In genomic region chr3:186844908-186845307, GRCh38 we compare ENCODE assay signal across 17 cellular contexts. TPM values are rescaled to one million over a fixed set of nuclear protein-coding genes. Genes with fewer than 3 reads are reported as not detected.
DNase-seq lines count a peak whose midpoint lies in the region; TF ChIP-seq lines count a peak whose summit lies in the region.
"Had no signal": no experiment of that assay in that cellular context is flagged by ENCODE, and none has a peak within 500 bp of the region (broad histone marks: within the 10 kb centered on the region; RNA-seq: fewer than 3 reads in every experiment).

No MANE protein-coding gene starts in this region.

- H3K36me3 Mint-ChIP-seq in activated naive CD4-positive, alpha-beta T cell treated with anti-CD3 and anti-CD28 coated beads, Interleukin-2, amount 50 U/mL, for 24 hours, result no peaks in the 10 kb centered on the region
- H3K36me3 Mint-ChIP-seq in dendritic cell treated with granulocyte-macrophage colony-stimulating factor and Interleukin-4, amounts not matched to agents 40 ng/mL and 50 ng/mL, for 4 days (ENCODE audit: low read depth), result no peaks in the 10 kb centered on the region
- no peaks in the 10 kb centered on the region for H3K36me3 Mint-ChIP-seq in neural progenitor cell

- H3K9ac ChIP-seq in neural progenitor cell (no peak overlapping the region), subcutaneous abdominal adipose tissue (ENCODE audit: low read length in 5 of 5) (peak overlapping the region in 3 of 5 donors; percentile 58 to 79 (median 76))

- H3K9me3 ChIP-seq in neural progenitor cell (ENCODE audit: low read depth), result no peaks in the 10 kb centered on the region
- no peaks in the 10 kb centered on the region for H3K9me3 ChIP-seq in subcutaneous abdominal adipose tissue (ENCODE audit: control insufficient read depth in 5 of 5, low read length in 5 of 5)

- no peak overlapping the region for H2AFZ ChIP-seq in neural progenitor cell (replicated peaks)

- peak overlapping the region; percentile 0 for H3K27ac Mint-ChIP-seq in activated naive CD4-positive, alpha-beta T cell treated with anti-CD3 and anti-CD28 coated beads, Interleukin-2, amount 50 U/mL, for 24 hours
- H3K27ac Mint-ChIP-seq in dendritic cell treated with granulocyte-macrophage colony-stimulating factor and Interleukin-4, amounts not matched to agents 40 ng/mL and 50 ng/mL, for 4 days, result peak overlapping the region; percentile 2
- H3K27ac Mint-ChIP-seq in neural progenitor cell, result peak overlapping the region; percentile 34
- H3K27ac Mint-ChIP-seq: B cell; CD4-positive, alpha-beta T cell had no signal

- H3K27me3 ChIP-seq in neural progenitor cell (no peaks in the 10 kb centered on the region), subcutaneous abdominal adipose tissue (ENCODE audit: control insufficient read depth in 5 of 5, insufficient read depth in 4 of 5, low read length in 5 of 5) (peaks cover 0 to 2% (median 0%) of the 10 kb centered on the region in 5 donors), dorsolateral prefrontal cortex (peaks cover 0 to 8% (median 0%) of the 10 kb centered on the region in 45 donors)

- H3K4me3 Mint-ChIP-seq in activated naive CD4-positive, alpha-beta T cell treated with anti-CD3 and anti-CD28 coated beads, Interleukin-2, amount 50 U/mL, for 24 hours, result no peak overlapping the region
- no peak overlapping the region for H3K4me3 Mint-ChIP-seq in dendritic cell treated with granulocyte-macrophage colony-stimulating factor and Interleukin-4, amounts not matched to agents 40 ng/mL and 50 ng/mL, for 4 days
- peak overlapping the region; percentile 4 for H3K4me3 Mint-ChIP-seq in neural progenitor cell
- H3K4me3 Mint-ChIP-seq: B cell; CD4-positive, alpha-beta T cell had no signal

- H3K4me1 Mint-ChIP-seq in activated naive CD4-positive, alpha-beta T cell treated with anti-CD3 and anti-CD28 coated beads, Interleukin-2, amount 50 U/mL, for 24 hours, result peaks cover 8% of the 10 kb centered on the region
- H3K4me1 Mint-ChIP-seq in dendritic cell treated with granulocyte-macrophage colony-stimulating factor and Interleukin-4, amounts not matched to agents 40 ng/mL and 50 ng/mL, for 4 days (ENCODE audit: low read depth), result peaks cover 51% of the 10 kb centered on the region
- no peaks in the 10 kb centered on the region for H3K4me1 Mint-ChIP-seq in neural progenitor cell

- no peaks in the 10 kb centered on the region for H4K20me1 ChIP-seq in neural progenitor cell (ENCODE audit: low read depth)

- no peak for DNase-seq in activated naive CD4-positive, alpha-beta T cell (lab: John Stamatoyannopoulos, UW)
- DNase-seq in neural progenitor cell (ENCODE audit: low spot score) (no peak), NCI-H2227 (lab: John Stamatoyannopoulos, UW; ENCODE audit: unreplicated experiment) (no peak), dorsolateral prefrontal cortex (no peak)
- no peak for DNase-seq in activated CD8-positive, alpha-beta memory T cell treated with anti-CD3 and anti-CD28 coated beads for 24 hours
- DNase-seq: C1 segment of cervical spinal cord; Calu3; CD4-positive, alpha-beta T cell; DMS 273 treated with DMSO at 0.1 percent for 48 hours; HCEC 1CT had no signal

- H3K4me3 ChIP-seq in neural progenitor cell (no peak overlapping the region), subcutaneous abdominal adipose tissue (ENCODE audit: low read depth in 1 of 5, low read length in 5 of 5) (peak overlapping the region; percentile 66 to 87 (median 72)), dorsolateral prefrontal cortex (no peak overlapping the region)

- H3K36me3 ChIP-seq in neural progenitor cell (no peaks in the 10 kb centered on the region), subcutaneous abdominal adipose tissue (ENCODE audit: control insufficient read depth in 5 of 5, insufficient read depth in 5 of 5, low read length in 5 of 5) (peaks cover 0 to 17% (median 3%) of the 10 kb centered on the region in 5 donors)

- intact Hi-C loops in dendritic cell treated with granulocyte-macrophage colony-stimulating factor and Interleukin-4, amounts not matched to agents 40 ng/mL and 50 ng/mL, for 4 days (cut with micrococcal nuclease), result loop anchor here (5.0 kb wide), 3 partner anchors 87 to 322 kb away; partner anchors contain the start of gene ST6GAL1
- intact Hi-C loops in dorsolateral prefrontal cortex (cut with DNase I), result no loop called here

- H3K9me3 Mint-ChIP-seq in activated naive CD4-positive, alpha-beta T cell treated with anti-CD3 and anti-CD28 coated beads, Interleukin-2, amount 50 U/mL, for 24 hours, result no peaks in the 10 kb centered on the region
- peaks cover 8% of the 10 kb centered on the region for H3K9me3 Mint-ChIP-seq in dendritic cell treated with granulocyte-macrophage colony-stimulating factor and Interleukin-4, amounts not matched to agents 40 ng/mL and 50 ng/mL, for 4 days
- H3K9me3 Mint-ChIP-seq in neural progenitor cell, result no peaks in the 10 kb centered on the region
- H3K9me3 Mint-ChIP-seq: CD4-positive, alpha-beta T cell had no signal

- no peaks in the 10 kb centered on the region for H3K79me2 ChIP-seq in neural progenitor cell (ENCODE audit: low read depth)

- H3K27ac ChIP-seq in neural progenitor cell, result no peak overlapping the region
- H3K27ac ChIP-seq in subcutaneous abdominal adipose tissue (ENCODE audit: low read depth, low read length), result peak overlapping the region; percentile 93
- H3K27ac ChIP-seq in dorsolateral prefrontal cortex, result no peak overlapping the region

- H3K4me2 ChIP-seq in neural progenitor cell, result no peak overlapping the region

- H3K4me1 ChIP-seq in neural progenitor cell, result no peaks in the 10 kb centered on the region
- peaks cover 2 to 50% (median 45%) of the 10 kb centered on the region in 5 donors for H3K4me1 ChIP-seq in subcutaneous abdominal adipose tissue (ENCODE audit: control insufficient read depth in 5 of 5, insufficient read depth in 5 of 5, low read length in 5 of 5)

- peaks cover 1% of the 10 kb centered on the region for H3K27me3 Mint-ChIP-seq in activated naive CD4-positive, alpha-beta T cell treated with anti-CD3 and anti-CD28 coated beads, Interleukin-2, amount 50 U/mL, for 24 hours
- H3K27me3 Mint-ChIP-seq in dendritic cell treated with granulocyte-macrophage colony-stimulating factor and Interleukin-4, amounts not matched to agents 40 ng/mL and 50 ng/mL, for 4 days, result peaks cover 1% of the 10 kb centered on the region
- peaks cover 6% of the 10 kb centered on the region for H3K27me3 Mint-ChIP-seq in neural progenitor cell (ENCODE audit: insufficient read depth, low read depth)

- H3F3A ChIP-seq in neural progenitor cell (ENCODE audit: low read depth), result no peaks in the 10 kb centered on the region

- TF ChIP-seq CTCF in neural progenitor cell (IDR thresholded peaks at IDR 0.05) (no peak), dorsolateral prefrontal cortex (IDR thresholded peaks at IDR 0.05 in 54 of 56, conservative IDR thresholded peaks at IDR 0.05 in 2 of 56; ENCODE audit: low read depth in 1 of 56, partially characterized antibody in 56 of 56) (no peak)

RNA-seq across cellular contexts. Expression of gene ADIPOQ, which starts 2.4 kb away (rescaled TPM):
- total RNA-seq in neural progenitor cell (ENCODE audit: low replicate concordance) (not detected in 2 replicates), dorsolateral prefrontal cortex (under 1 TPM in 4 of 120 experiments, not detected in 116; 0.07 to 0.14 (median 0.11) TPM)
- total RNA-seq: B cell; Calu3; CD4-positive, alpha-beta T cell; Daoy; H4; HT1080 had no signal

RNA-seq across cellular contexts. Expression of gene RFC4, which starts 38.6 kb away (rescaled TPM):
- total RNA-seq in neural progenitor cell (ENCODE audit: low replicate concordance) (127 and 187 TPM in 2 replicates), dorsolateral prefrontal cortex (10 to 100 TPM in 114 of 120 experiments, 1 to 10 TPM in 6; 8.3 to 25.2 (median 14.2) TPM)

Comparison
In these comparisons a context has a peak if more than half of its experiments do, and no peak if none do; other contexts are left out.
1. H3K4me3 ChIP-seq: peak in subcutaneous abdominal adipose tissue (5 of 5); none in neural progenitor cell (single experiment) and dorsolateral prefrontal cortex (0 of 59).
2. Peak in every context shown above with its lines, with median percentiles within 50 percentile points of each other: H3K27ac Mint-ChIP-seq.